Comparison of ENCODE assay signal across 19 cellular contexts in genomic region chr13:100767192-100767591, GRCh38.
DNase-seq lines count a peak whose midpoint lies in the region; ATAC-seq, FAIRE-seq and TF ChIP-seq lines count a peak whose summit lies in the region.
"Had no signal": no experiment of that assay in that cellular context is flagged by ENCODE, and none has a peak within 500 bp of the region (broad histone marks: within the 10 kb centered on the region; RNA-seq: fewer than 3 reads in every experiment).

No MANE protein-coding gene starts in this region.

- H3K4me2 ChIP-seq in HepG2 (ENCODE audit: low read depth, low read length): no peak overlapping the region

- TF ChIP-seq POLR2A in right lobe of liver (IDR thresholded peaks at IDR 0.05): no peak
- no peak for TF ChIP-seq POLR2A in HepG2 (IDR thresholded peaks at IDR 0.05; ENCODE audit: insufficient read depth in 1 of 2, low read depth in 2 of 2, low read length in 2 of 2)

- in situ Hi-C loops in HepG2 (cut with HindIII; ENCODE audit: extremely low pct_ligation_motif_present, low pct_unique_long_range_greater_than_20kb): no loop called here

- peaks cover 4% of the 10 kb centered on the region for H3K27me3 Mint-ChIP-seq in activated T-helper 17 cell treated with anti-CD3 and anti-CD28 coated beads, Interleukin-2, amount 50 U/mL, for 72 hours
- H3K27me3 Mint-ChIP-seq in stimulated activated naive CD8-positive, alpha-beta T cell treated with anti-CD3 and anti-CD28 coated beads, Interleukin-15, amount 100 ng/mL, for 72 hours: no peaks in the 10 kb centered on the region

- H3K4me3 Mint-ChIP-seq in activated T-helper 17 cell treated with anti-CD3 and anti-CD28 coated beads, Interleukin-2, amount 50 U/mL, for 72 hours: no peak overlapping the region
- H3K4me3 Mint-ChIP-seq in stimulated activated effector memory CD8-positive, alpha-beta T cell treated with anti-CD3 and anti-CD28 coated beads, Interleukin-12 subunit alpha, Interleukin-12 subunit beta, amount 100 ng/mL, for 72 hours: no peak overlapping the region
- H3K4me3 Mint-ChIP-seq in stimulated activated naive CD8-positive, alpha-beta T cell treated with anti-CD3 and anti-CD28 coated beads, Interleukin-15, amount 100 ng/mL, for 72 hours: no peak overlapping the region
- H3K4me3 Mint-ChIP-seq: CD4-positive, alpha-beta memory T cell; HFFc6 had no signal

- no peak overlapping the region for H3K9ac ChIP-seq in HepG2 (ENCODE audit: insufficient read depth, low read depth, low read length)

- intact Hi-C loops in right lobe of liver (cut with DNase I): no loop called here
- intact Hi-C loops in HepG2 (cut with micrococcal nuclease; ENCODE audit: unreplicated experiment): no loop called here

- no peak for TF ChIP-seq RAD21 in HepG2 (CRISPR knock-in tag; IDR thresholded peaks at IDR 0.05)

- H4K20me1 ChIP-seq in HepG2 (ENCODE audit: insufficient read depth, low read length): no peaks in the 10 kb centered on the region

- H3K36me3 ChIP-seq in right lobe of liver (no peaks in the 10 kb centered on the region), HepG2 (replicated peaks in 1 of 2; ENCODE audit: control insufficient read depth in 1 of 2, insufficient read depth in 2 of 2, low read length in 2 of 2) (no peaks in the 10 kb centered on the region)
- H3K36me3 ChIP-seq: HAP-1 had no signal

- CTCF ChIA-PET in HepG2 (lab: Yijun Ruan, JAX; ENCODE audit: low intra/inter-chr PET ratio, low total read pairs): no interaction called here

- no peak overlapping the region for H3K4me3 ChIP-seq in right lobe of liver
- no peak overlapping the region for H3K4me3 ChIP-seq in HepG2 (replicated peaks in 1 of 3; ENCODE audit: insufficient read depth in 1 of 3, low read depth in 2 of 3, low read length in 3 of 3)
- H3K4me3 ChIP-seq: HAP-1 had no signal

- BruUV-seq in HepG2 (replicated peaks; lab: Mats Ljungman, UMichigan): no TSS peak

- TF ChIP-seq CTCF in right lobe of liver (IDR thresholded peaks at IDR 0.05) (no peak), HepG2 (CRISPR knock-in tag; IDR thresholded peaks at IDR 0.05) (no peak)

- TF ChIP-seq EP300 in HepG2 (IDR thresholded peaks at IDR 0.05; ENCODE audit: low read depth in 2 of 2, low read length in 2 of 2) (no peak), HepG2 (CRISPR knock-in tag; IDR thresholded peaks at IDR 0.05; ENCODE audit: borderline replicate concordance) (no peak)

- WGBS in right lobe of liver (ENCODE audit: insufficient coverage, low coverage, low lambda C conversion rate, missing lambda C conversion rate): 68% methylated on average over 2 of the region's 2 CpGs
- WGBS in HepG2 (ENCODE audit: low lambda C conversion rate): 75% methylated on average over 2 of the region's 2 CpGs

- ATAC-seq in right lobe of liver (peak in 1 of 4 donors; percentile 14), HepG2 (no peak), HG02798 (IDR thresholded peaks at IDR 0.05; ENCODE audit: poor library complexity, unreplicated experiment) (peak; percentile 34), GM21367 (IDR thresholded peaks at IDR 0.05; ENCODE audit: unreplicated experiment) (no peak)
- ATAC-seq in activated T-helper 17 cell treated with anti-CD3 and anti-CD28 coated beads, Interleukin-2, amount 50 U/mL, for 72 hours (replicated peaks): peak; percentile 9
- ATAC-seq in stimulated activated effector memory CD8-positive, alpha-beta T cell treated with anti-CD3 and anti-CD28 coated beads, Interleukin-12 subunit alpha, Interleukin-12 subunit beta, amount 100 ng/mL, for 72 hours: peak; percentile 49
- ATAC-seq in stimulated activated naive CD8-positive, alpha-beta T cell treated with anti-CD3 and anti-CD28 coated beads, Interleukin-15, amount 100 ng/mL, for 72 hours: no peak

- H3K9me3 ChIP-seq in right lobe of liver: no peaks in the 10 kb centered on the region
- H3K9me3 ChIP-seq in HepG2 (ENCODE audit: low read length): no peaks in the 10 kb centered on the region
- H3K9me3 ChIP-seq: Caco-2, HAP-1 had no signal

- H3K27ac Mint-ChIP-seq in activated T-helper 17 cell treated with anti-CD3 and anti-CD28 coated beads, Interleukin-2, amount 50 U/mL, for 72 hours: no peak overlapping the region
- H3K27ac Mint-ChIP-seq in stimulated activated effector memory CD8-positive, alpha-beta T cell treated with anti-CD3 and anti-CD28 coated beads, Interleukin-12 subunit alpha, Interleukin-12 subunit beta, amount 100 ng/mL, for 72 hours: no peak overlapping the region
- peak overlapping the region in 1 of 2 donors; percentile 62 for H3K27ac Mint-ChIP-seq in stimulated activated naive CD8-positive, alpha-beta T cell treated with anti-CD3 and anti-CD28 coated beads, Interleukin-15, amount 100 ng/mL, for 72 hours
- H3K27ac Mint-ChIP-seq: HFFc6 had no signal

- no peak overlapping the region for H2AFZ ChIP-seq in HepG2 (ENCODE audit: low read length)

- POLR2A ChIA-PET in HepG2 (lab: Yijun Ruan, JAX): no interaction called here

- no peak for FAIRE-seq in HepG2 (lab: Jason Lieb, UNC)
- FAIRE-seq: G401.6, GM19239, H54 had no signal

- no peaks in the 10 kb centered on the region for H3K4me1 Mint-ChIP-seq in activated T-helper 17 cell treated with anti-CD3 and anti-CD28 coated beads, Interleukin-2, amount 50 U/mL, for 72 hours
- H3K4me1 Mint-ChIP-seq in stimulated activated effector memory CD8-positive, alpha-beta T cell treated with anti-CD3 and anti-CD28 coated beads, Interleukin-12 subunit alpha, Interleukin-12 subunit beta, amount 100 ng/mL, for 72 hours: peaks cover 5% of the 10 kb centered on the region
- no peaks in the 10 kb centered on the region for H3K4me1 Mint-ChIP-seq in stimulated activated naive CD8-positive, alpha-beta T cell treated with anti-CD3 and anti-CD28 coated beads, Interleukin-15, amount 100 ng/mL, for 72 hours
- H3K4me1 Mint-ChIP-seq: CD4-positive, alpha-beta memory T cell had no signal

- H3K36me3 Mint-ChIP-seq in activated T-helper 17 cell treated with anti-CD3 and anti-CD28 coated beads, Interleukin-2, amount 50 U/mL, for 72 hours (ENCODE audit: low read depth): no peaks in the 10 kb centered on the region
- no peaks in the 10 kb centered on the region for H3K36me3 Mint-ChIP-seq in stimulated activated effector memory CD8-positive, alpha-beta T cell treated with anti-CD3 and anti-CD28 coated beads, Interleukin-12 subunit alpha, Interleukin-12 subunit beta, amount 100 ng/mL, for 72 hours
- H3K36me3 Mint-ChIP-seq: CD4-positive, alpha-beta memory T cell had no signal

- no peaks in the 10 kb centered on the region for H3K9me3 Mint-ChIP-seq in activated T-helper 17 cell treated with anti-CD3 and anti-CD28 coated beads, Interleukin-2, amount 50 U/mL, for 72 hours
- no peaks in the 10 kb centered on the region for H3K9me3 Mint-ChIP-seq in stimulated activated effector memory CD8-positive, alpha-beta T cell treated with anti-CD3 and anti-CD28 coated beads, Interleukin-12 subunit alpha, Interleukin-12 subunit beta, amount 100 ng/mL, for 72 hours
- peaks cover 5 to 17% of the 10 kb centered on the region in 2 donors for H3K9me3 Mint-ChIP-seq in stimulated activated naive CD8-positive, alpha-beta T cell treated with anti-CD3 and anti-CD28 coated beads, Interleukin-15, amount 100 ng/mL, for 72 hours
- H3K9me3 Mint-ChIP-seq: HFFc6 had no signal

- DNase-seq in right lobe of liver (no peak), HepG2 (ENCODE audit: low spot score) (no peak), SIG-M5 treated with dmso at 0.1 percent for 504 hours (lab: John Stamatoyannopoulos, UW; ENCODE audit: unreplicated experiment) (no peak)
- DNase-seq in stimulated activated effector memory CD8-positive, alpha-beta T cell treated with anti-CD3 and anti-CD28 coated beads, Interleukin-12 subunit alpha, Interleukin-12 subunit beta, amount 100 ng/mL, for 72 hours (ENCODE audit: low spot score in 2 of 2): no peak
- DNase-seq in stimulated activated naive CD8-positive, alpha-beta T cell treated with anti-CD3 and anti-CD28 coated beads, Interleukin-15, amount 100 ng/mL, for 72 hours: no peak
- DNase-seq: C1 segment of cervical spinal cord; Caco-2; CD4-positive, alpha-beta memory T cell; DMS153; DND-41; GOT3; HFFc6 had no signal

- peak overlapping the region in 2 of 3 donors; percentile 0 to 21 for H3K27ac ChIP-seq in right lobe of liver
- H3K27ac ChIP-seq in HepG2 (ENCODE audit: extremely low read length, insufficient read depth, low read length): no peak overlapping the region

- no peaks in the 10 kb centered on the region for H3K27me3 ChIP-seq in right lobe of liver
- no peaks in the 10 kb centered on the region for H3K27me3 ChIP-seq in HepG2 (ENCODE audit: control insufficient read depth in 1 of 2, insufficient read depth in 2 of 2, low read length in 2 of 2)

- H3K4me1 ChIP-seq in right lobe of liver (no peaks in the 10 kb centered on the region), HepG2 (ENCODE audit: insufficient read depth, low read length) (peaks cover 34% of the 10 kb centered on the region)
- H3K4me1 ChIP-seq: HAP-1 had no signal

- H3K79me2 ChIP-seq in HepG2 (ENCODE audit: insufficient read depth, low read length): no peaks in the 10 kb centered on the region

TF ChIP-seq in HepG2, 621 proteins besides CTCF, POLR2A, EP300 and RAD21 (continues in another document):
- TF ChIP-seq ZBTB2 (CRISPR knock-in tag; IDR thresholded peaks at IDR 0.05; ENCODE audit: low read depth): no peak
- no peak for TF ChIP-seq ISL2 (CRISPR knock-in tag; IDR thresholded peaks at IDR 0.05)
- TF ChIP-seq IRF9 (CRISPR knock-in tag; IDR thresholded peaks at IDR 0.05; ENCODE audit: borderline replicate concordance): no peak
- no peak for TF ChIP-seq CENPBD1 (CRISPR knock-in tag; IDR thresholded peaks at IDR 0.05; ENCODE audit: borderline replicate concordance, low read depth)

Comparison
In these comparisons a context has a peak if more than half of its experiments do, and no peak if none do; other contexts are left out.
1. ATAC-seq: peak in HG02798 (single experiment), activated T-helper 17 cell treated with anti-CD3 and anti-CD28 coated beads, Interleukin-2, amount 50 U/mL, for 72 hours (single experiment) and stimulated activated effector memory CD8-positive, alpha-beta T cell treated with anti-CD3 and anti-CD28 coated beads, Interleukin-12 subunit alpha, Interleukin-12 subunit beta, amount 100 ng/mL, for 72 hours (single experiment); none in HepG2 (single experiment), GM21367 (single experiment) and stimulated activated naive CD8-positive, alpha-beta T cell treated with anti-CD3 and anti-CD28 coated beads, Interleukin-15, amount 100 ng/mL, for 72 hours (single experiment).